ENCODE assay signal across 25 cellular contexts in genomic region chr2:204530464-204530805, GRCh38. TPM values are rescaled to one million over a fixed set of nuclear protein-coding genes. Genes with fewer than 3 reads are reported as not detected.
DNase-seq lines count a peak whose midpoint lies in the region; ATAC-seq and TF ChIP-seq lines count a peak whose summit lies in the region.
"Had no signal": no experiment of that assay in that cellular context is flagged by ENCODE, and none has a peak within 500 bp of the region (broad histone marks: within the 10 kb centered on the region; RNA-seq: fewer than 3 reads in every experiment).

No MANE protein-coding gene starts in this region.

- H3K27me3 Mint-ChIP-seq in Calu3 (ENCODE audit: unreplicated experiment): no peaks in the 10 kb centered on the region
- H3K27me3 Mint-ChIP-seq: IgD-negative memory B cell had no signal

- no peaks in the 10 kb centered on the region for H3K9me3 Mint-ChIP-seq in Calu3 (ENCODE audit: low read depth, unreplicated experiment)
- H3K9me3 Mint-ChIP-seq: CD8-positive, alpha-beta T cell; IgD-negative memory B cell had no signal

- H3K9me3 ChIP-seq in hepatocyte (ENCODE audit: low read depth) (no peaks in the 10 kb centered on the region), thymus (ENCODE audit: control insufficient read depth) (no peaks in the 10 kb centered on the region)
- H3K9me3 ChIP-seq: A549 had no signal

- peaks cover 3% of the 10 kb centered on the region for H3K4me1 ChIP-seq in hepatocyte (ENCODE audit: insufficient read depth)
- H3K4me1 ChIP-seq in thymus (ENCODE audit: control insufficient read depth, insufficient read depth, low read length): no peaks in the 10 kb centered on the region

- H3K4me1 Mint-ChIP-seq in Calu3 (ENCODE audit: low read depth, unreplicated experiment): peaks cover 22% of the 10 kb centered on the region
- H3K4me1 Mint-ChIP-seq: IgD-negative memory B cell had no signal

- H2AFZ ChIP-seq in hepatocyte: no peak overlapping the region

- no peak overlapping the region for H3K4me3 ChIP-seq in hepatocyte
- H3K4me3 ChIP-seq in thymus (ENCODE audit: low read length): no peak overlapping the region
- H3K4me3 ChIP-seq: A549, SJCRH30 had no signal

- no peak overlapping the region for H3K4me3 Mint-ChIP-seq in Calu3 (ENCODE audit: low read depth, unreplicated experiment)
- H3K4me3 Mint-ChIP-seq: CD8-positive, alpha-beta T cell had no signal

- CTCF ChIA-PET in Calu3 (lab: Charles Lee): interaction anchor here (0.8 kb wide), 1 partner anchor 14 kb away, joined by 3 read pairs; no protein-coding TSS in a partner anchor

- H3K4me2 ChIP-seq in hepatocyte: peak overlapping the region; percentile 41
- H3K4me2 ChIP-seq: A549 had no signal

- DNase-seq in Calu3 (peak; percentile 34), LoVo (ENCODE audit: low spot score) (peak; percentile 30), hepatocyte (ENCODE audit: low spot score) (no peak), DMS114 treated with DMSO at 0.1 percent for 48 hours (lab: John Stamatoyannopoulos, UW; ENCODE audit: unreplicated experiment) (no peak), posterior vena cava (ENCODE audit: low spot score) (no peak)
- DNase-seq: AML-193; CD8-positive, alpha-beta T cell; DMS153; HCEC 1CT; NCI-H1092 treated with DMSO at 0.1 percent for 48 hours; NCI-H1436; NCI-H187 treated with DMSO at 0.1 percent for 48 hours; NCI-H2171 treated with DMSO at 0.1 percent for 48 hours; NCI-H345; NCI-H526; NK-92 treated with Interleukin-12 subunit alpha and Interleukin-12 subunit beta, amount 100 ng/mL, for 24 hours; PC-3; SJCRH30 had no signal

- no peaks in the 10 kb centered on the region for H3K79me2 ChIP-seq in hepatocyte

- no peaks in the 10 kb centered on the region for H3K36me3 ChIP-seq in hepatocyte (replicated peaks; ENCODE audit: insufficient read depth, low read depth)
- no peaks in the 10 kb centered on the region for H3K36me3 ChIP-seq in thymus (ENCODE audit: control insufficient read depth, insufficient read depth)
- H3K36me3 ChIP-seq: SJCRH30 had no signal

- H4K20me1 ChIP-seq in hepatocyte (ENCODE audit: insufficient read depth, poor library complexity, severe bottlenecking): no peaks in the 10 kb centered on the region

- no peak for ATAC-seq in HG02588 (IDR thresholded peaks at IDR 0.05; ENCODE audit: unreplicated experiment)
- ATAC-seq: A549; CD8-positive, alpha-beta T cell; PC-3; Right ventricle myocardium inferior; SK-N-SH treated with all-trans-retinoic acid at 6 μM for 48 hours had no signal

- WGBS in hepatocyte (ENCODE audit: low lambda C conversion rate, missing lambda C conversion rate): 81% methylated on average over 1 of the region's 1 CpG
- WGBS in thymus: 95% methylated on average over 1 of the region's 1 CpG

- TF ChIP-seq CTCF in Calu3 (IDR thresholded peaks at IDR 0.05; ENCODE audit: unreplicated experiment) (no peak), hepatocyte (IDR thresholded peaks at IDR 0.05; ENCODE audit: poor library complexity) (no peak)

- no TSS peak for BruUV-seq in Calu3 (replicated peaks; lab: Mats Ljungman, UMichigan)

- intact Hi-C loops in Calu3 (cut with micrococcal nuclease; ENCODE audit: unreplicated experiment) (loop anchor here (5.0 kb wide), 1 partner anchor 203 kb away; no protein-coding TSS in a partner anchor), posterior vena cava (cut with DNase I) (no loop called here)

- H3K9me2 ChIP-seq in hepatocyte (replicated peaks; ENCODE audit: insufficient read depth): no peaks in the 10 kb centered on the region

- no peaks in the 10 kb centered on the region for H3K36me3 Mint-ChIP-seq in Calu3 (ENCODE audit: insufficient read depth, unreplicated experiment)
- H3K36me3 Mint-ChIP-seq: CD8-positive, alpha-beta T cell; IgD-negative memory B cell had no signal

- no peak overlapping the region for H3K27ac Mint-ChIP-seq in Calu3 (ENCODE audit: unreplicated experiment)
- H3K27ac Mint-ChIP-seq: CD8-positive, alpha-beta T cell had no signal

- H3K27me3 ChIP-seq in hepatocyte (no peaks in the 10 kb centered on the region), thymus (ENCODE audit: control insufficient read depth, insufficient read depth) (no peaks in the 10 kb centered on the region)
- H3K27me3 ChIP-seq: SJCRH30 had no signal

- H3K27ac ChIP-seq in hepatocyte: peak overlapping the region; percentile 9
- H3K27ac ChIP-seq in thymus (ENCODE audit: low read depth): peak overlapping the region; percentile 26
- H3K27ac ChIP-seq: A549, C4-2B, SJCRH30 had no signal

RNA-seq across cellular contexts. Expression of gene PARD3B, which starts 14.8 kb away (rescaled TPM):
- total RNA-seq in Calu3 (2022) (10.1 and 12.1 TPM in 2 replicates), hepatocyte (21.1 and 21.7 TPM in 2 replicates), posterior vena cava (10 to 100 TPM; 37.0 to 48.1 TPM)
- polyA plus RNA-seq in hepatocyte (11.5 and 14.5 TPM in 2 replicates), thymus (1.0 TPM)

Comparison
In these comparisons a context has a peak if more than half of its experiments do, and no peak if none do; other contexts are left out.
1. DNase-seq: peak in Calu3 (single experiment) and LoVo (single experiment); none in hepatocyte (single experiment), DMS114 treated with DMSO at 0.1 percent for 48 hours (single experiment) and posterior vena cava (single experiment).